ENCODE assay signal across 31 cellular contexts in the genomic region with DNA sequence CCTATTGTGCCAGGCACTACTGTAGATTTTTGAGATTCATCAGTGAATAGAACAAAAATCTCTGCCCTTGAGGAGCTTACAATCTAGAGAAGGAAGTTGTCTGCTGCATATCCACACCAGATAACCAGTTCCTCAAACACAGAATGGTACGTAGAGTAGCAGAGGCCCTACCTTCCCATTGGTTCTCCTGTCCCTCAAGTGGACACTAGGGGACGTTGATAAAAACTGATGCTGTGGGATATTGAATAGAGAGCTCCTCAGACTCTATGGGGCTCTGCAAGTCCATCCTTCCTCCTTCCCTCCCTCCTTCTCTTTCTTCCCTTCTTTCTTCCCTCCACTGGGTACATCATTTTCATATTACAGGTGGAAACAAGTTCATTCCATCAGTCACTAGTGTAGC.
"Had no signal": no experiment of that assay in that cellular context is flagged by ENCODE, and none has a peak within 500 bp of the region (broad histone marks: within the 10 kb centered on the region; RNA-seq: fewer than 3 reads in every experiment).

No MANE protein-coding gene starts in this region.

- H3K4me1 ChIP-seq: adrenal gland, body of pancreas, gastrocnemius medialis, left lung, lower lobe of right lung, parathyroid adenoma, psoas muscle had no signal

- H3K9me3 Mint-ChIP-seq: activated T-helper 2 cell treated with anti-CD3 and anti-CD28 coated beads, Interferon-gamma antibody, Interleukin-2, Interleukin-4, amounts not matched to agents 10 μg/mL and 5 μg/mL and 100 μg/mL, durations not matched to agents 14 hours and 24 hours and 36 hours; natural killer cell; neural progenitor cell; stimulated activated naive CD8-positive, alpha-beta T cell treated with anti-CD3 and anti-CD28 coated beads, Interleukin-15, Interleukin-2, amounts not matched to agents 100 ng/mL and 50 ng/mL, for 24 hours had no signal

- H3K36me3 Mint-ChIP-seq: activated CD8-positive, alpha-beta memory T cell treated with anti-CD3 and anti-CD28 coated beads, Interleukin-2, amount 10 ng/mL, durations not matched to agents 7 days and 5 days; activated naive CD8-positive, alpha-beta T cell; natural killer cell; neural progenitor cell; stimulated activated effector memory CD8-positive, alpha-beta T cell treated with anti-CD3 and anti-CD28 coated beads, Interleukin-12 subunit alpha, Interleukin-12 subunit beta, amount 100 ng/mL, for 72 hours had no signal

- H3K27ac ChIP-seq: adrenal gland, body of pancreas, gastrocnemius medialis, left lung, lower lobe of right lung, neural progenitor cell, parathyroid adenoma, psoas muscle, thoracic aorta, vagina had no signal

- H3K27ac Mint-ChIP-seq: activated CD4-positive, alpha-beta T cell treated with anti-CD3 and anti-CD28 coated beads for 36 hours; activated CD8-positive, alpha-beta memory T cell treated with anti-CD3 and anti-CD28 coated beads, Interleukin-2, amount 10 ng/mL, durations not matched to agents 7 days and 5 days; activated CD8-positive, alpha-beta T cell treated with anti-CD3 and anti-CD28 coated beads, Interleukin-2, amount 10 ng/mL, durations not matched to agents 7 days and 5 days; activated naive CD8-positive, alpha-beta T cell; activated T-helper 2 cell treated with anti-CD3 and anti-CD28 coated beads, Interferon-gamma antibody, Interleukin-2, Interleukin-4, amounts not matched to agents 10 μg/mL and 5 μg/mL and 100 μg/mL, durations not matched to agents 14 hours and 24 hours and 36 hours; natural killer cell; neural progenitor cell; stimulated activated effector memory CD8-positive, alpha-beta T cell treated with anti-CD3 and anti-CD28 coated beads, Interleukin-12 subunit alpha, Interleukin-12 subunit beta, amount 100 ng/mL, for 72 hours; stimulated activated naive CD8-positive, alpha-beta T cell treated with anti-CD3 and anti-CD28 coated beads, Interleukin-15, Interleukin-2, amounts not matched to agents 100 ng/mL and 50 ng/mL, for 24 hours had no signal

- H3K4me3 Mint-ChIP-seq: activated CD4-positive, alpha-beta T cell treated with anti-CD3 and anti-CD28 coated beads for 36 hours; activated CD8-positive, alpha-beta memory T cell treated with anti-CD3 and anti-CD28 coated beads, Interleukin-2, amount 10 ng/mL, durations not matched to agents 7 days and 5 days; activated CD8-positive, alpha-beta T cell treated with anti-CD3 and anti-CD28 coated beads, Interleukin-2, amount 10 ng/mL, durations not matched to agents 7 days and 5 days; activated naive CD8-positive, alpha-beta T cell; natural killer cell; neural progenitor cell; stimulated activated effector memory CD8-positive, alpha-beta T cell treated with anti-CD3 and anti-CD28 coated beads, Interleukin-12 subunit alpha, Interleukin-12 subunit beta, amount 100 ng/mL, for 72 hours; stimulated activated naive CD8-positive, alpha-beta T cell treated with anti-CD3 and anti-CD28 coated beads, Interleukin-15, Interleukin-2, amounts not matched to agents 100 ng/mL and 50 ng/mL, for 24 hours had no signal

- ATAC-seq: activated CD4-positive, alpha-beta T cell treated with anti-CD3 and anti-CD28 coated beads for 36 hours; activated CD8-positive, alpha-beta memory T cell treated with anti-CD3 and anti-CD28 coated beads, Interleukin-2, amount 10 ng/mL, durations not matched to agents 7 days and 5 days; activated CD8-positive, alpha-beta T cell treated with anti-CD3 and anti-CD28 coated beads, Interleukin-2, amount 10 ng/mL, durations not matched to agents 7 days and 5 days; body of pancreas; gastrocnemius medialis; left lung; lower lobe of right lung; natural killer cell; psoas muscle; stimulated activated effector memory CD8-positive, alpha-beta T cell treated with anti-CD3 and anti-CD28 coated beads, Interleukin-12 subunit alpha, Interleukin-12 subunit beta, amount 100 ng/mL, for 72 hours had no signal

- H3K36me3 ChIP-seq: adrenal gland, gastrocnemius medialis, left lung, lower lobe of right lung, neural progenitor cell, sigmoid colon, thoracic aorta, vagina had no signal

- H3K4me1 Mint-ChIP-seq: activated CD4-positive, alpha-beta T cell treated with anti-CD3 and anti-CD28 coated beads for 36 hours; activated CD8-positive, alpha-beta memory T cell treated with anti-CD3 and anti-CD28 coated beads, Interleukin-2, amount 10 ng/mL, durations not matched to agents 7 days and 5 days; natural killer cell; stimulated activated effector memory CD8-positive, alpha-beta T cell treated with anti-CD3 and anti-CD28 coated beads, Interleukin-12 subunit alpha, Interleukin-12 subunit beta, amount 100 ng/mL, for 72 hours had no signal

- H3K9me3 ChIP-seq: adrenal gland, body of pancreas, gastrocnemius medialis, left lung, lower lobe of right lung, psoas muscle, sigmoid colon, thoracic aorta, vagina had no signal

- H3K27me3 ChIP-seq: adrenal gland, body of pancreas, gastrocnemius medialis, left lung, neural progenitor cell, sigmoid colon, vagina had no signal

- H3K27me3 Mint-ChIP-seq: activated CD8-positive, alpha-beta memory T cell treated with anti-CD3 and anti-CD28 coated beads, Interleukin-2, amount 10 ng/mL, durations not matched to agents 7 days and 5 days; activated naive CD8-positive, alpha-beta T cell; stimulated activated naive CD8-positive, alpha-beta T cell treated with anti-CD3 and anti-CD28 coated beads, Interleukin-15, Interleukin-2, amounts not matched to agents 100 ng/mL and 50 ng/mL, for 24 hours had no signal

- H3K4me3 ChIP-seq: adrenal gland, body of pancreas, gastrocnemius medialis, left lung, lower lobe of right lung, neural progenitor cell, psoas muscle, sigmoid colon, thoracic aorta, vagina had no signal

- DNase-seq: activated CD4-positive, alpha-beta T cell treated with anti-CD3 and anti-CD28 coated beads for 36 hours; activated CD4-positive, CD25-positive, alpha-beta regulatory T cell; activated CD8-positive, alpha-beta memory T cell treated with anti-CD3 and anti-CD28 coated beads, Interleukin-2, amount 10 ng/mL, durations not matched to agents 7 days and 5 days; activated CD8-positive, alpha-beta T cell treated with anti-CD3 and anti-CD28 coated beads, Interleukin-2, amount 10 ng/mL, durations not matched to agents 7 days and 5 days; activated T-cell treated with anti-CD3 and anti-CD28 coated beads, Interleukin-2, amount 50 U/mL, for 48 hours; adrenal gland; aorta; body of pancreas; dermis blood vessel endothelial cell; effector CD4-positive, alpha-beta T cell; erythroblast; gastrocnemius medialis; glutamatergic neuron; left lung; lower lobe of right lung; mesenchymal stem cell; natural killer cell; occipital lobe; psoas muscle; sigmoid colon; small intestine; stimulated activated CD4-positive, alpha-beta T cell treated with anti-CD3 and anti-CD28 coated beads, Interleukin-4, amount 100 ng/mL, for 24 hours; trophoblast cell had no signal
